Comparison of ENCODE assay signal across 25 cellular contexts in genomic region chr1:193730017-193730416, GRCh38.
DNase-seq lines count a peak whose midpoint lies in the region; ATAC-seq, FAIRE-seq and TF ChIP-seq lines count a peak whose summit lies in the region.
"Had no signal": no experiment of that assay in that cellular context is flagged by ENCODE, and none has a peak within 500 bp of the region (broad histone marks: within the 10 kb centered on the region; RNA-seq: fewer than 3 reads in every experiment).

No MANE protein-coding gene starts in this region.

- no peak overlapping the region for H2AK5ac ChIP-seq in H1 (ENCODE audit: low read depth, low read length)
- no peak overlapping the region for H2AK5ac ChIP-seq in mesenchymal stem cell (ENCODE audit: low read length, severe bottlenecking)

- TF ChIP-seq CTCF in OCI-LY3 (IDR thresholded peaks at IDR 0.05; ENCODE audit: low read depth, low read length) (no peak), H1 (IDR thresholded peaks at IDR 0.05; ENCODE audit: control extremely low read depth in 1 of 3, insufficient read depth in 1 of 3, low read depth in 1 of 3, low read length in 3 of 3) (no peak), PC-9 (conservative IDR thresholded peaks at IDR 0.05) (no peak), Peyer's patch (IDR thresholded peaks at IDR 0.05) (no peak)

- intact Hi-C loops in PC-9 (cut with micrococcal nuclease; ENCODE audit: unreplicated experiment): no loop called here

- BruUV-seq in PC-9 (replicated peaks; lab: Mats Ljungman, UMichigan): no TSS peak

- H2AFZ ChIP-seq in OCI-LY3 (ENCODE audit: low read depth, low read length): no peak overlapping the region
- H2AFZ ChIP-seq in H1 (ENCODE audit: low read length): no peak overlapping the region
- no peak overlapping the region for H2AFZ ChIP-seq in mesenchymal stem cell (ENCODE audit: low read depth, low read length)
- H2AFZ ChIP-seq in PC-9: no peak overlapping the region
- H2AFZ ChIP-seq: neural progenitor cell had no signal

- no peak for FAIRE-seq in H1 (lab: Jason Lieb, UNC)
- FAIRE-seq: urothelium cell line had no signal

- no peaks in the 10 kb centered on the region for H3K23me2 ChIP-seq in H1 (ENCODE audit: low read depth, low read length)

- no peak overlapping the region for H3K56ac ChIP-seq in H1 (replicated peaks; ENCODE audit: insufficient read length, low read depth, low read length)

- H3K36me3 ChIP-seq in OCI-LY3 (replicated peaks; ENCODE audit: low read depth, low read length) (no peaks in the 10 kb centered on the region), H1 (ENCODE audit: control insufficient read depth in 2 of 4, insufficient read depth in 4 of 4, low read length in 3 of 4) (no peaks in the 10 kb centered on the region; a peak in 1 of 8 replicates), mesenchymal stem cell (ENCODE audit: control insufficient read depth in 1 of 2, insufficient read depth in 2 of 2, low read depth in 1 of 2, low read length in 2 of 2) (no peaks in the 10 kb centered on the region), PC-9 (ENCODE audit: low read depth) (no peaks in the 10 kb centered on the region), Peyer's patch (no peaks in the 10 kb centered on the region)
- H3K36me3 ChIP-seq: BLaER1, lower lobe of right lung, MG63, neural progenitor cell had no signal

- H3K4me1 ChIP-seq in OCI-LY3 (ENCODE audit: low read length) (peaks cover 8% of the 10 kb centered on the region), H1 (replicated peaks in 1 of 4; ENCODE audit: control insufficient read depth in 3 of 4, insufficient read depth in 4 of 4, low read length in 3 of 4) (peaks cover 0 to 8% (median 2%) of the 10 kb centered on the region in 4 experiments; a peak in 1 of 7 replicates), mesenchymal stem cell (ENCODE audit: control insufficient read depth, insufficient read depth, low read depth, low read length) (no peaks in the 10 kb centered on the region), PC-9 (replicated peaks; ENCODE audit: insufficient read depth) (no peaks in the 10 kb centered on the region), Peyer's patch (no peaks in the 10 kb centered on the region)
- H3K4me1 ChIP-seq: BLaER1, Caco-2, lower lobe of right lung, neural progenitor cell had no signal

- POLR2A ChIA-PET in H1 (lab: Charles Lee; ENCODE audit: partially characterized antibody): no interaction called here
- POLR2A ChIA-PET in PC-9 (lab: Charles Lee; ENCODE audit: unreplicated experiment): no interaction called here

- H2BK120ac ChIP-seq in H1 (replicated peaks; ENCODE audit: low read depth, low read length) (no peak overlapping the region), mesenchymal stem cell (ENCODE audit: low read depth, low read length) (no peak overlapping the region)

- H3K4me3 ChIP-seq in OCI-LY3 (ENCODE audit: low read length) (no peak overlapping the region), H1 (ENCODE audit: extremely low read depth in 1 of 4, insufficient read depth in 2 of 4, low read depth in 3 of 4, low read length in 4 of 4) (no peak overlapping the region), mesenchymal stem cell (ENCODE audit: insufficient read depth in 1 of 2, low read depth in 1 of 2, low read length in 2 of 2) (no peak overlapping the region), PC-9 (no peak overlapping the region), Peyer's patch (no peak overlapping the region)
- H3K4me3 ChIP-seq: BLaER1, lower lobe of right lung, MG63, neural progenitor cell had no signal

- ATAC-seq in activated T-cell treated with anti-CD3 and anti-CD28 coated beads, Interleukin-2, amount 50 U/mL, for 72 hours (replicated peaks in 1 of 2): no peak
- ATAC-seq: activated CD8-positive, alpha-beta T cell treated with anti-CD3 and anti-CD28 coated beads for 36 hours had no signal

- no peak overlapping the region for H4K5ac ChIP-seq in H1 (ENCODE audit: insufficient read length, low read depth, low read length)

- H3K27ac Mint-ChIP-seq in activated T-cell treated with anti-CD3 and anti-CD28 coated beads, Interleukin-2, amount 50 U/mL, for 72 hours: peak overlapping the region; percentile 37
- H3K27ac Mint-ChIP-seq: activated CD8-positive, alpha-beta T cell treated with anti-CD3 and anti-CD28 coated beads for 36 hours; IgD-negative memory B cell; immature natural killer cell; neural progenitor cell; T-helper 2 cell treated with Interferon-gamma antibody and Interleukin-4, amounts not matched to agents 5 μg/mL and 100 μg/mL, for 36 hours had no signal

- H2BK5ac ChIP-seq in H1 (ENCODE audit: low read depth, low read length) (no peak overlapping the region), mesenchymal stem cell (ENCODE audit: low read depth, low read length, poor library complexity, severe bottlenecking) (no peak overlapping the region)

- H2BK20ac ChIP-seq in H1 (ENCODE audit: low read length): no peak overlapping the region

- H4K20me1 ChIP-seq in OCI-LY3 (ENCODE audit: insufficient read depth, low read length) (no peaks in the 10 kb centered on the region), H1 (replicated peaks in 1 of 2; ENCODE audit: control insufficient read depth in 1 of 2, insufficient read depth in 2 of 2, low read length in 2 of 2) (no peaks in the 10 kb centered on the region), PC-9 (ENCODE audit: insufficient read depth) (no peaks in the 10 kb centered on the region)
- H4K20me1 ChIP-seq: BLaER1 had no signal

- H3K79me2 ChIP-seq in OCI-LY3 (ENCODE audit: low read length): no peaks in the 10 kb centered on the region
- H3K79me2 ChIP-seq in H1 (ENCODE audit: control insufficient read depth in 1 of 2, insufficient read depth in 2 of 2, low read length in 2 of 2): no peaks in the 10 kb centered on the region
- H3K79me2 ChIP-seq in PC-9 (ENCODE audit: low read depth): no peaks in the 10 kb centered on the region

- no peak overlapping the region for H4K8ac ChIP-seq in H1 (ENCODE audit: extremely low read depth, insufficient read depth, low read length)
- H4K8ac ChIP-seq in mesenchymal stem cell (ENCODE audit: low read length): no peak overlapping the region

- no peaks in the 10 kb centered on the region for H3K9me3 ChIP-seq in OCI-LY3 (ENCODE audit: insufficient read depth, low read length)
- H3K9me3 ChIP-seq in H1 (ENCODE audit: insufficient read depth in 2 of 2, low read depth in 1 of 2, low read length in 1 of 2): peaks cover 6% of the 10 kb centered on the region in 2 experiments; a peak in 3 of 4 replicates
- H3K9me3 ChIP-seq in mesenchymal stem cell (ENCODE audit: control insufficient read depth, low read length): no peaks in the 10 kb centered on the region
- H3K9me3 ChIP-seq in PC-9 (ENCODE audit: insufficient read depth, low read depth): no peaks in the 10 kb centered on the region
- no peaks in the 10 kb centered on the region for H3K9me3 ChIP-seq in Peyer's patch
- H3K9me3 ChIP-seq: BLaER1, Caco-2, lower lobe of right lung, MG63 had no signal

- H3F3A ChIP-seq in PC-9 (ENCODE audit: insufficient read depth, low read depth): no peaks in the 10 kb centered on the region

- no peak overlapping the region for H3K4ac ChIP-seq in H1 (replicated peaks; ENCODE audit: insufficient read length, low read depth, low read length)
- no peak overlapping the region for H3K4ac ChIP-seq in mesenchymal stem cell (ENCODE audit: low read depth in 1 of 2, low read length in 2 of 2)

- H3K23ac ChIP-seq in H1 (ENCODE audit: insufficient read length) (no peak overlapping the region), mesenchymal stem cell (ENCODE audit: low read length in 2 of 2) (no peak overlapping the region)

- no peaks in the 10 kb centered on the region for H3K4me1 Mint-ChIP-seq in activated T-cell treated with anti-CD3 and anti-CD28 coated beads, Interleukin-2, amount 50 U/mL, for 72 hours (ENCODE audit: low read depth)
- H3K4me1 Mint-ChIP-seq: IgD-negative memory B cell, neural progenitor cell had no signal

- TF ChIP-seq RAD21 in H1 (IDR thresholded peaks at IDR 0.05 in 1 of 2, conservative IDR thresholded peaks at IDR 0.05 in 1 of 2; ENCODE audit: low read depth in 2 of 2, low read length in 2 of 2): no peak

- H3K36me3 Mint-ChIP-seq in activated T-cell treated with anti-CD3 and anti-CD28 coated beads, Interleukin-2, amount 50 U/mL, for 72 hours (ENCODE audit: insufficient read depth in 2 of 2): no peaks in the 10 kb centered on the region
- H3K36me3 Mint-ChIP-seq: IgD-negative memory B cell, immature natural killer cell, neural progenitor cell had no signal

- WGBS in H1 (ENCODE audit: extremely low coverage in 1 of 2, insufficient coverage in 1 of 2, insufficient read length in 1 of 2, insufficient replicate concordance in 2 of 2, low coverage in 1 of 2, low lambda C conversion rate in 2 of 2, missing lambda C conversion rate in 1 of 2), 2 experiments: 88% methylated on average over 3 of the region's 3 CpGs; no CpG with 5 or more reads in 1 of the 2 experiments
- 75% methylated on average over 1 of the region's 3 CpGs for WGBS in mesenchymal stem cell

- H4K91ac ChIP-seq in H1 (replicated peaks; ENCODE audit: insufficient read length, low read length) (no peak overlapping the region), mesenchymal stem cell (ENCODE audit: low read length) (no peak overlapping the region)

- H3K27me3 Mint-ChIP-seq in activated T-cell treated with anti-CD3 and anti-CD28 coated beads, Interleukin-2, amount 50 U/mL, for 72 hours (ENCODE audit: low read depth): no peaks in the 10 kb centered on the region
- H3K27me3 Mint-ChIP-seq: activated CD8-positive, alpha-beta T cell treated with anti-CD3 and anti-CD28 coated beads for 36 hours; IgD-negative memory B cell had no signal

- H3K27ac ChIP-seq in OCI-LY3 (ENCODE audit: low read length) (no peak overlapping the region), H1 (ENCODE audit: low read depth, low read length) (no peak overlapping the region), mesenchymal stem cell (ENCODE audit: low read length, poor library complexity, severe bottlenecking) (no peak overlapping the region), PC-9 (no peak overlapping the region), Peyer's patch (no peak overlapping the region)
- H3K27ac ChIP-seq: BLaER1, lower lobe of right lung, neural progenitor cell had no signal

- H3K9ac ChIP-seq in OCI-LY3 (ENCODE audit: low read length): no peak overlapping the region
- no peak overlapping the region for H3K9ac ChIP-seq in H1 (replicated peaks in 1 of 4; ENCODE audit: extremely low read depth in 1 of 4, low read depth in 3 of 4, low read length in 3 of 4)
- no peak overlapping the region for H3K9ac ChIP-seq in mesenchymal stem cell (ENCODE audit: low read length)
- H3K9ac ChIP-seq: BLaER1, neural progenitor cell had no signal

- DNase-seq in activated T-cell treated with anti-CD3 and anti-CD28 coated beads, Interleukin-2, amount 50 U/mL, for 72 hours: no peak
- DNase-seq in activated T-cell treated with anti-CD3 and anti-CD28 coated beads for 4 hours: no peak
- DNase-seq in H1 (ENCODE audit: low read depth in 1 of 2, low spot score in 2 of 2): no peak
- peak; percentile 25 for DNase-seq in mesenchymal stem cell
- no peak for DNase-seq in PC-9
- no peak for DNase-seq in Peyer's patch
- DNase-seq in stimulated activated CD4-positive, alpha-beta T cell treated with anti-CD3 and anti-CD28 coated beads, Interleukin-15, amount 100 ng/mL, for 24 hours: no peak
- DNase-seq: ACHN; activated CD4-positive, CD25-positive, alpha-beta regulatory T cell; activated CD8-positive, alpha-beta T cell treated with anti-CD3 and anti-CD28 coated beads for 36 hours; activated gamma-delta T cell treated with Interleukin-2 at 50 U/mL for 16 hours; Caco-2; DND-41; immature natural killer cell; lower lobe of right lung; NCI-H748 treated with DMSO at 0.1 percent for 48 hours; stimulated activated CD4-positive, alpha-beta T cell treated with anti-CD3 and anti-CD28 coated beads, Interleukin-1b, Interleukin-23, amount 100 ng/mL, for 48 hours; substantia nigra had no signal

- H3K9me2 ChIP-seq in PC-9 (ENCODE audit: insufficient read depth): no peaks in the 10 kb centered on the region

- H3K18ac ChIP-seq in H1 (ENCODE audit: extremely low read depth, low read length): no peak overlapping the region
- H3K18ac ChIP-seq in mesenchymal stem cell (ENCODE audit: low read depth in 1 of 2, low read length in 2 of 2): no peak overlapping the region

- no peak for TF ChIP-seq POLR2A in H1 (IDR thresholded peaks at IDR 0.05; ENCODE audit: control extremely low read depth in 1 of 2, low read depth in 2 of 2, low read length in 2 of 2)
- TF ChIP-seq POLR2A in Peyer's patch (IDR thresholded peaks at IDR 0.05): no peak

- H2BK15ac ChIP-seq in H1 (ENCODE audit: low read length): no peak overlapping the region
- no peak overlapping the region for H2BK15ac ChIP-seq in mesenchymal stem cell (ENCODE audit: low read depth, poor library complexity, severe bottlenecking)

- H3K4me2 ChIP-seq in OCI-LY3 (ENCODE audit: low read length) (peak overlapping the region; percentile 31), H1 (ENCODE audit: insufficient read depth in 1 of 2, low read depth in 2 of 2, low read length in 2 of 2) (no peak overlapping the region), mesenchymal stem cell (ENCODE audit: low read length, poor library complexity, severe bottlenecking) (no peak overlapping the region), PC-9 (no peak overlapping the region)
- H3K4me2 ChIP-seq: BLaER1, neural progenitor cell had no signal

- no peak overlapping the region for H3K4me3 Mint-ChIP-seq in activated T-cell treated with anti-CD3 and anti-CD28 coated beads, Interleukin-2, amount 50 U/mL, for 72 hours
- H3K4me3 Mint-ChIP-seq: activated CD8-positive, alpha-beta T cell treated with anti-CD3 and anti-CD28 coated beads for 36 hours; IgD-negative memory B cell; immature natural killer cell; neural progenitor cell; T-helper 2 cell treated with Interferon-gamma antibody and Interleukin-4, amounts not matched to agents 5 μg/mL and 100 μg/mL, for 36 hours had no signal

- no peaks in the 10 kb centered on the region for H3K79me1 ChIP-seq in H1 (ENCODE audit: low read depth, low read length)
- no peaks in the 10 kb centered on the region for H3K79me1 ChIP-seq in mesenchymal stem cell (replicated peaks; ENCODE audit: low read length, poor library complexity, severe bottlenecking)

- no peak for TF ChIP-seq EP300 in H1 (IDR thresholded peaks at IDR 0.05; ENCODE audit: borderline replicate concordance in 1 of 2, low read depth in 2 of 2, low read length in 2 of 2)

- CTCF ChIA-PET in H1 (lab: Charles Lee; ENCODE audit: partially characterized antibody): interaction anchor here (1.0 kb wide), 1 partner anchor 388 kb away, joined by 3 read pairs; no protein-coding TSS in a partner anchor
- CTCF ChIA-PET in PC-9 (lab: Charles Lee): no interaction called here

- H3K27me3 ChIP-seq in OCI-LY3 (ENCODE audit: low read depth, low read length): no peaks in the 10 kb centered on the region
- peaks cover 3 to 9% (median 6%) of the 10 kb centered on the region in 4 experiments; a peak in 4 of 7 replicates for H3K27me3 ChIP-seq in H1 (replicated peaks in 1 of 4; ENCODE audit: control insufficient read depth in 3 of 4, extremely low read depth in 1 of 4, insufficient read depth in 3 of 4, low read length in 3 of 4)
- H3K27me3 ChIP-seq in mesenchymal stem cell (ENCODE audit: control insufficient read depth in 1 of 2, insufficient read depth in 1 of 2, low read length in 2 of 2): no peaks in the 10 kb centered on the region
- H3K27me3 ChIP-seq in PC-9 (ENCODE audit: insufficient read depth, low read depth): no peaks in the 10 kb centered on the region
- no peaks in the 10 kb centered on the region for H3K27me3 ChIP-seq in Peyer's patch
- H3K27me3 ChIP-seq: BLaER1, MG63, neural progenitor cell had no signal

- H3K14ac ChIP-seq in H1 (ENCODE audit: insufficient read length) (no peak overlapping the region), mesenchymal stem cell (ENCODE audit: low read length in 2 of 2) (no peak overlapping the region)

- H2BK12ac ChIP-seq in H1 (ENCODE audit: low read depth, low read length): no peak overlapping the region
- H2BK12ac ChIP-seq in mesenchymal stem cell (ENCODE audit: low read length in 2 of 2): no peak overlapping the region

- H3K9me3 Mint-ChIP-seq in activated T-cell treated with anti-CD3 and anti-CD28 coated beads, Interleukin-2, amount 50 U/mL, for 72 hours: peaks cover 0 to 1% of the 10 kb centered on the region in 2 donors
- H3K9me3 Mint-ChIP-seq: activated CD8-positive, alpha-beta T cell treated with anti-CD3 and anti-CD28 coated beads for 36 hours; IgD-negative memory B cell; immature natural killer cell; T-helper 2 cell treated with Interferon-gamma antibody and Interleukin-4, amounts not matched to agents 5 μg/mL and 100 μg/mL, for 36 hours had no signal
